Comparison of ENCODE assay signal across 9 cellular contexts in the genomic region with DNA sequence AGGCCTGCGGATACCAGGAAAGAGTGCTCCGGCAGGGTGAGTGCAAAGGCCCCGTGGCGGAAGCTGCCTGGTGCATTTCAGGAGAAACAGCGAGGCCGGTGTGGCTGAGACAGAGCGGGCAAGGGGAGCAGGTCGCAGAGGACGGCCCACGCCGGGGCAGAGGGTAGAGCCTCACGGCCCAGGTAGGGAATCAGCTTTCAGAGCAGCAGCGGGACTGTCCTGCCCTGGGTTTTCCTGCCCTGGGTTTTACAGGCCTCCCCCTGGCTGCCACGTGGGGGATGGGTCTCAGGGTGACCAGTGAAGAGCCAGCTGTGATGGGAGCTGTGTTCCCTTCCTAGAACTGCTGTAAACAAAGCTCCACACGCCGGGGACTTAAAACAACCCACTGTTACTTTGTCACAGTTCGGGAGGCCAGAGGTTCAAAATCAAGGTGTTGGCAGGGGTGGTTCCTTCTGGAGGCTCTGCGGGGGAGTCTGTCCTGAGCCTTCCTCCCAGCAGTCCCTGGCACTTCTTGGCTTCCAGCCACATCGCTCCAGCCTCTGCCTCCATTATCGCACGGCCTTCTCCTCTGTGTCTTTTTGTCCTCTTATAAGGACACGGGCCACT. TPM values are rescaled to one million over a fixed set of nuclear protein-coding genes. Genes with fewer than 3 reads are reported as not detected.
DNase-seq lines count a peak whose midpoint lies in the region; ATAC-seq and TF ChIP-seq lines count a peak whose summit lies in the region.
"Had no signal": no experiment of that assay in that cellular context is flagged by ENCODE, and none has a peak within 500 bp of the region (broad histone marks: within the 10 kb centered on the region; RNA-seq: fewer than 3 reads in every experiment).

No MANE protein-coding gene starts in this region.

- ATAC-seq in WTC11 (no peak), right cardiac atrium (no peak), HG02852 (IDR thresholded peaks at IDR 0.05; ENCODE audit: unreplicated experiment) (no peak)

- peaks cover 20% of the 10 kb centered on the region for H3K4me1 ChIP-seq in right cardiac atrium (ENCODE audit: control insufficient read depth, insufficient read depth, low read length)

- H3K36me3 Mint-ChIP-seq in WTC11 = peaks cover 7% of the 10 kb centered on the region; the same call in 1 of the 2 replicates

- peak overlapping the region; percentile 30 for H3K27ac ChIP-seq in right cardiac atrium (ENCODE audit: low read length)

- H3K27me3 Mint-ChIP-seq in WTC11 (ENCODE audit: low read depth) = no peaks in the 10 kb centered on the region

- TF ChIP-seq CTCF in WTC11 (IDR thresholded peaks at IDR 0.05) = no peak

- H3K27ac Mint-ChIP-seq in WTC11 = peak overlapping the region; percentile 73

- DNase-seq in C1 segment of cervical spinal cord (lab: John Stamatoyannopoulos, UW) (peak in 8 of 14 donors; percentile 31 to 68 (median 50)), WTC11 (ENCODE audit: low spot score) (no peak), right cardiac atrium (peak in 1 of 3 donors; percentile 67), putamen (ENCODE audit: low spot score) (peak; percentile 58), activated gamma-delta T cell treated with Interleukin-2 at 50 U/mL for 16 hours (no peak), NCI-H1694 treated with DMSO at 0.1 percent for 48 hours (lab: John Stamatoyannopoulos, UW) (no peak), SIG-M5 (lab: John Stamatoyannopoulos, UW) (no peak)
- DNase-seq: activated effector memory CD4-positive, alpha-beta T cell treated with Interleukin-2 at 50 U/mL for 16 hours had no signal

- 67% methylated on average over 22 of the region's 22 CpGs for WGBS in right cardiac atrium

- H3K4me3 ChIP-seq in right cardiac atrium (ENCODE audit: low read length) = no peak overlapping the region

- POLR2A ChIA-PET in WTC11 (lab: Charles Lee) = interaction anchor here (1.0 kb wide), 1 partner anchor 27 kb away, joined by 3 read pairs; no protein-coding TSS in a partner anchor

- peaks cover 9% of the 10 kb centered on the region; the same call in 1 of the 2 replicates for H3K9me3 Mint-ChIP-seq in WTC11

- peaks cover 77% of the 10 kb centered on the region for H3K4me1 Mint-ChIP-seq in WTC11

- H3K27me3 ChIP-seq in right cardiac atrium (ENCODE audit: control insufficient read depth, insufficient read depth) = no peaks in the 10 kb centered on the region

- H3K4me3 Mint-ChIP-seq in WTC11 = no peak overlapping the region

- H3K9me3 ChIP-seq in right cardiac atrium (ENCODE audit: control insufficient read depth, low read length) = no peaks in the 10 kb centered on the region

- CTCF ChIA-PET in WTC11 (lab: Charles Lee) = interaction anchor here (0.6 to 1.5 kb wide), 8 partner anchors 9 to 344 kb away, joined by 3 to 6 read pairs (median 4); no protein-coding TSS in a partner anchor

- intact Hi-C loops in right cardiac atrium (cut with DNase I) = loop anchor here in 1 of 4 donors (10.0 kb wide), 1 partner anchor 172 kb away; no protein-coding TSS in a partner anchor

TF ChIP-seq in WTC11, 78 proteins besides CTCF, POLR2A, EP300 and RAD21:
- TF ChIP-seq, protein P1, sequence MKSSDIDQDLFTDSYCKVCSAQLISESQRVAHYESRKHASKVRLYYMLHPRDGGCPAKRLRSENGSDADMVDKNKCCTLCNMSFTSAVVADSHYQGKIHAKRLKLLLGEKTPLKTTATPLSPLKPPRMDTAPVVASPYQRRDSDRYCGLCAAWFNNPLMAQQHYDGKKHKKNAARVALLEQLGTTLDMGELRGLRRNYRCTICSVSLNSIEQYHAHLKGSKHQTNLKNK (CRISPR knock-in tag; IDR thresholded peaks at IDR 0.05) = no peak
- TF ChIP-seq, protein P2, sequence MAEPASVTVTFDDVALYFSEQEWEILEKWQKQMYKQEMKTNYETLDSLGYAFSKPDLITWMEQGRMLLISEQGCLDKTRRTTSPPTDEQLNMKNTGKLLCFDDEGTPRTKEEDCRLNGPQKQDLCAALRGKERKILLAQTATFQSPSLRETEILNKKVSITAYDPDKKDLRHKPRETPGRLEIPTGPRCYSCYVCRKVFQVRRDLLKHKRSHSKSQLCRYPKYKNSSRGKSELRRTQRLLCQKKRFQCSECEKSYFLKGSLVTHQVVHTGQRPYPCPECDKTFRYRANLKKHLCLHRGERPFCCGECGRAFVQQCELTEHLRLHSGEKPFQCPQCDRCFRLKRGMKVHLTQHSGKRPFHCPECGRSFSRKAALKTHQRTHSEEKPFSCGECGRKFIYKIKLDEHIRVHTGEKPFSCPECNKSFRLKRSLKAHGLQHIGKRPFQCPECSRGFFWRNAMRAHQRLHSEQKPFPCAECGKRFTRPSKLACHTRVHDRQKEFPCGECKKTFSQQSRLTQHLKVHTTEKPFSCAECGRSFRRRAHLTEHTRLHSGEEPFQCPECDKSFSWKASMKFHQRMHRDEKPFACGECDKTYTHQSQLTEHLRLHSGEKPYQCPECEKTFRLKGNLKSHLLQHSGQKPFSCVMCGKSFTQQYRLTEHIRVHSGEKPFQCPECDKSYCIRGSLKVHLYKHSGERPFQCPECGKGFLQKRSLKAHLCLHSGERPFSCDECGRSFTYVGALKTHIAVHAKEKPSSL (CRISPR knock-in tag; conservative IDR thresholded peaks at IDR 0.05) = no peak

RNA-seq across cellular contexts. Expression of a gene that starts 10.4 kb away (rescaled TPM):
- total RNA-seq in WTC11 (2021) (283 to 326 TPM (median 304 TPM) in 3 replicates), right cardiac atrium (100 to 1,000 TPM; 137 to 166 (median 146) TPM)
- polyA plus RNA-seq in right cardiac atrium = 66.4 TPM

Comparison
In these comparisons a context has a peak if more than half of its experiments do, and no peak if none do; other contexts are left out.
1. DNase-seq: peak in C1 segment of cervical spinal cord (8 of 14) and putamen (single experiment); none in WTC11 (single experiment), activated gamma-delta T cell treated with Interleukin-2 at 50 U/mL for 16 hours (single experiment), NCI-H1694 treated with DMSO at 0.1 percent for 48 hours (single experiment) and SIG-M5 (single experiment).